30 cellular contexts compared by ENCODE assay signal in the genomic region with DNA sequence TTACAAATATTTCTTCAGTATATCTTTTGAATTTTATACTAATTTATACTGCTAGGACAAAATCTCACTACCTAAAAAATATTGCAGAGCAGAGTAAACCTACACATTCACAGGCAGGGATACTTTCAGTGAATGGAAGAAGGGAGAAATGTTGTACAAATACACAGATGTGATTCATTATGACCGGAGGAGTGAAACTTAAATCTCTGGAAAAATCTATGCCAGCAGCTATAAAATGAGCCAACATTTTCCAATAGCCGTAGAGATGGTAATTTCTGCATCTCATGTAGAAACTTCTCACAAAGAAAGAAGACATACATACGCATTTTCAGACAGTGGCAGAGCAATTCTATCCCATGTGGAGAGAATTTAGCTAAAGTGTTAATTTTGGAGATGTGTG. TPM values are rescaled to one million over a fixed set of nuclear protein-coding genes. Genes with fewer than 3 reads are reported as not detected.
"Had no signal": no experiment of that assay in that cellular context is flagged by ENCODE, and none has a peak within 500 bp of the region (broad histone marks: within the 10 kb centered on the region; RNA-seq: fewer than 3 reads in every experiment).

No MANE protein-coding gene starts in this region.

- ATAC-seq: activated CD8-positive, alpha-beta T cell treated with anti-CD3 and anti-CD28 coated beads for 36 hours; activated naive CD4-positive, alpha-beta T cell treated with anti-CD3 and anti-CD28 coated beads, Interleukin-2, amount 50 U/mL, for 72 hours; PC-3 had no signal

- H3K36me3 ChIP-seq: brain microvascular endothelial cell, MG63, SJSA1 had no signal

- DNase-seq: activated CD4-positive, alpha-beta T cell treated with anti-CD3 and anti-CD28 coated beads, Interleukin-2, amount 10 ng/mL, durations not matched to agents 24 days and 14 days; activated CD4-positive, alpha-beta T cell treated with anti-CD3 and anti-CD28 coated beads, Interleukin-2, amount 50 U/mL, for 4 hours; activated CD8-positive, alpha-beta T cell treated with anti-CD3 and anti-CD28 coated beads for 36 hours; activated gamma-delta T cell treated with Interleukin-2 at 50 U/mL for 16 hours; activated naive CD4-positive, alpha-beta T cell treated with anti-CD3 and anti-CD28 coated beads for 36 hours; activated T-cell treated with anti-CD3 and anti-CD28 coated beads, Interleukin-2, amount 50 U/mL, for 24 hours; aorta; brain microvascular endothelial cell; central memory CD4-positive, alpha-beta T cell; Kasumi-1; KG1; MG63; NCI-H1048; NCI-H1105 treated with DMSO at 0.1 percent for 48 hours; NCI-H1436; NCI-H1694; NCI-H1930; NCI-H2081 treated with DMSO at 0.1 percent for 48 hours; NCI-H345; NCI-H524 treated with DMSO at 0.1 percent for 48 hours; NCI-H748 treated with DMSO at 0.1 percent for 48 hours; NK-92 treated with Interleukin-12 subunit alpha and Interleukin-12 subunit beta, amount 100 ng/mL, for 24 hours; PC-3; Peyer's patch; RPMI8226; SHP77 treated with DMSO at 0.1 percent for 48 hours; SK-N-SH had no signal

- H3K27ac ChIP-seq: brain microvascular endothelial cell, Peyer's patch, SJSA1 had no signal

- H3K27me3 ChIP-seq: brain microvascular endothelial cell, MG63, Peyer's patch, SJSA1 had no signal

- H3K9me3 ChIP-seq: Peyer's patch, SJSA1, SK-N-SH had no signal

- H3K4me2 ChIP-seq: SK-N-SH had no signal

- H3K4me1 ChIP-seq: Peyer's patch had no signal

- H3K4me3 ChIP-seq: MG63, Peyer's patch, SJSA1 had no signal

- H3K9ac ChIP-seq: SK-N-SH had no signal

RNA-seq across cellular contexts. Expression of gene KCNS3, which starts 54.8 kb away (rescaled TPM):
- total RNA-seq: activated CD4-positive, alpha-beta T cell treated with anti-CD3 and anti-CD28 coated beads, Interleukin-2, amount 10 ng/mL, durations not matched to agents 24 days and 14 days; activated CD8-positive, alpha-beta memory T cell treated with anti-CD3 and anti-CD28 coated beads for 36 hours; activated CD8-positive, alpha-beta T cell treated with anti-CD3 and anti-CD28 coated beads for 36 hours; activated naive CD4-positive, alpha-beta T cell treated with anti-CD3 and anti-CD28 coated beads, Interleukin-2, amount 50 U/mL, for 72 hours had no signal
